Comparison of ENCODE assay signal across 25 cellular contexts in the genomic region with DNA sequence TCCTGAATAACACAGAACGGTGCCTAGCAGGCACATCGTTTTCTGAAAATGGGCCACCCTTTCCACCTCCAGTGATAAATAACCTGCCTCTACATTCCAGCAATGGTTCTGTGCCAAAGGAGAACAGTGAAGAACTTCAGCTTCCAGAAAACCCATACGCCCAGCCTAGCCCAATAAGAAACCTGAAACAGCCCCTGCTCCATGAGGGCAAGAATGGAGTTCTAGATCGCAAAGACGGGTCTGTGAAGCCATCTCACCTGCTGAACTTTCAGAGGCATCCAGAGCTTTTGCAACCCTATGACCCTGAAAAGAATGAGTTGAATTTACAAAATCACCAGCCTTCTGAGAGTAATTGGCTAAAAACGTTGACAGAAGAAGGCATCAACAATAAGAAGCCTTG.
DNase-seq lines count a peak whose midpoint lies in the region; ATAC-seq, FAIRE-seq and TF ChIP-seq lines count a peak whose summit lies in the region.
"Had no signal": no experiment of that assay in that cellular context is flagged by ENCODE, and none has a peak within 500 bp of the region (broad histone marks: within the 10 kb centered on the region; RNA-seq: fewer than 3 reads in every experiment).

No MANE protein-coding gene starts in this region.

- no peak overlapping the region for H3K4me2 ChIP-seq in endothelial cell of umbilical vein (ENCODE audit: insufficient read depth, low read length)
- no peak overlapping the region for H3K4me2 ChIP-seq in trophoblast cell (ENCODE audit: low read length)
- H3K4me2 ChIP-seq: A549; BLaER1 treated with 17β-estradiol and CSF1 and Interleukin-3, amounts not matched to agents 10 nM and 100 nM; GM23338 had no signal

- no peak for DNase-seq in WTC11 (ENCODE audit: low spot score)
- no peak for DNase-seq in endothelial cell of umbilical vein (ENCODE audit: low read depth, low spot score)
- peak; percentile 57 to 88 for DNase-seq in trophoblast cell
- DNase-seq in hepatic stellate cell (ENCODE audit: low spot score) = no peak
- DNase-seq in type B pancreatic cell (ENCODE audit: extremely low spot score, unreplicated experiment) = no peak
- DNase-seq: 8988T; ACHN; AML-193; BE2C; CD4-positive, alpha-beta T cell; CD8-positive, alpha-beta memory T cell; DMS 273 treated with DMSO at 0.1 percent for 48 hours; DMS79; EL; GDM1; HFFc6 had no signal

- H2BK12ac ChIP-seq in trophoblast cell (ENCODE audit: low read length) = no peak overlapping the region

- no peaks in the 10 kb centered on the region for H3K9me1 ChIP-seq in endothelial cell of umbilical vein (replicated peaks; ENCODE audit: control insufficient read depth, extremely low read depth, insufficient read depth, low read length)

- CTCF ChIA-PET in WTC11 (lab: Charles Lee) (interaction anchor here (1.0 to 1.1 kb wide), 2 partner anchors 53 to 65 kb away, joined by 3 to 4 read pairs; no protein-coding TSS in a partner anchor), endothelial cell of umbilical vein (lab: Charles Lee) (interaction anchor here (0.5 to 1.0 kb wide), 2 partner anchors 8 to 89 kb away, joined by 3 read pairs; no protein-coding TSS in a partner anchor)

- peaks cover 15% of the 10 kb centered on the region for H3K79me1 ChIP-seq in trophoblast cell (ENCODE audit: low read length)

- no peak overlapping the region for H3K27ac ChIP-seq in endothelial cell of umbilical vein (ENCODE audit: insufficient read depth, low read depth, low read length)
- H3K27ac ChIP-seq in liver (ENCODE audit: low read depth in 1 of 2, low read length in 2 of 2) = peak overlapping the region; percentile 77 to 93
- H3K27ac ChIP-seq in trophoblast cell (ENCODE audit: low read depth, low read length) = no peak overlapping the region
- H3K27ac ChIP-seq: A549; BLaER1 treated with 17β-estradiol and CSF1 and Interleukin-3, amounts not matched to agents 10 nM and 100 nM had no signal

- no peak overlapping the region for H3K4ac ChIP-seq in trophoblast cell (ENCODE audit: low read depth, low read length)

- intact Hi-C loops in endothelial cell of umbilical vein (cut with micrococcal nuclease) = loop anchor here (5.0 kb wide), 1 partner anchor 46 kb away; no protein-coding TSS in a partner anchor

- H3K4me1 Mint-ChIP-seq in WTC11 (peaks cover 46% of the 10 kb centered on the region), type B pancreatic cell (ENCODE audit: unreplicated experiment) (peaks cover 5% of the 10 kb centered on the region)
- H3K4me1 Mint-ChIP-seq: CD8-positive, alpha-beta memory T cell had no signal

- TSS peak; percentile 61 for BruUV-seq in endothelial cell of umbilical vein (replicated peaks; lab: Mats Ljungman, UMichigan)

- no peaks in the 10 kb centered on the region for H3K9me3 ChIP-seq in endothelial cell of umbilical vein (replicated peaks; ENCODE audit: control insufficient read depth, insufficient read depth, low read length)
- no peaks in the 10 kb centered on the region for H3K9me3 ChIP-seq in liver (ENCODE audit: control insufficient read depth in 4 of 4, low read length in 3 of 4)
- H3K9me3 ChIP-seq in trophoblast cell (ENCODE audit: insufficient read depth, low read depth, low read length) = peaks cover 5% of the 10 kb centered on the region
- H3K9me3 ChIP-seq: A549; BE2C; BLaER1 treated with 17β-estradiol and CSF1 and Interleukin-3, amounts not matched to agents 10 nM and 100 nM; HAP-1 had no signal

- ATAC-seq in WTC11 (no peak), HG03175 (IDR thresholded peaks at IDR 0.05; ENCODE audit: unreplicated experiment) (no peak)
- ATAC-seq: A549, GM12878, GM23338 had no signal

- H3K9me3 Mint-ChIP-seq in WTC11 (no peaks in the 10 kb centered on the region), type B pancreatic cell (no peaks in the 10 kb centered on the region)
- H3K9me3 Mint-ChIP-seq: CD14-positive monocyte; CD4-positive, alpha-beta T cell; CD8-positive, alpha-beta memory T cell; GM23338; HFFc6 had no signal

- no peak for TF ChIP-seq RAD21 in liver (IDR thresholded peaks at IDR 0.05)

- peak overlapping the region; percentile 77; the same call in 1 of the 2 replicates for H3K27ac Mint-ChIP-seq in WTC11
- H3K27ac Mint-ChIP-seq in type B pancreatic cell = no peak overlapping the region
- H3K27ac Mint-ChIP-seq: CD14-positive monocyte; CD4-positive, alpha-beta T cell; CD8-positive, alpha-beta memory T cell; GM23338; HFFc6 had no signal

- H3K4me1 ChIP-seq in endothelial cell of umbilical vein (ENCODE audit: control insufficient read depth, extremely low read depth, insufficient read depth, low read length) (peaks cover 5% of the 10 kb centered on the region), liver (ENCODE audit: control insufficient read depth in 4 of 4, insufficient read depth in 4 of 4, low read length in 3 of 4) (peaks cover 7 to 43% (median 24%) of the 10 kb centered on the region in 4 donors), trophoblast cell (ENCODE audit: control insufficient read depth in 1 of 2, insufficient read depth in 2 of 2, low read length in 2 of 2) (peaks cover 8 to 10% of the 10 kb centered on the region in 2 experiments)
- H3K4me1 ChIP-seq: A549, BE2C, HAP-1 had no signal

- no peak overlapping the region for H4K91ac ChIP-seq in trophoblast cell (ENCODE audit: low read depth, low read length)

- POLR2A ChIA-PET in WTC11 (lab: Charles Lee) = interaction anchor here (0.7 to 1.2 kb wide), 2 partner anchors 19 to 40 kb away, joined by 3 to 4 read pairs; no protein-coding TSS in a partner anchor
- POLR2A ChIA-PET in endothelial cell of umbilical vein (lab: Charles Lee) = no interaction called here

- no peaks in the 10 kb centered on the region for H4K20me1 ChIP-seq in endothelial cell of umbilical vein (replicated peaks; ENCODE audit: control insufficient read depth, extremely low read depth, insufficient read depth, low read length)
- H4K20me1 ChIP-seq: BLaER1 treated with 17β-estradiol and CSF1 and Interleukin-3, amounts not matched to agents 10 nM and 100 nM had no signal

- H3K27me3 ChIP-seq in endothelial cell of umbilical vein (ENCODE audit: control insufficient read depth in 2 of 2, insufficient read depth in 2 of 2, low read length in 2 of 2) (no peaks in the 10 kb centered on the region), liver (ENCODE audit: control insufficient read depth in 4 of 4, insufficient read depth in 4 of 4, low read length in 3 of 4) (no peaks in the 10 kb centered on the region), trophoblast cell (ENCODE audit: insufficient read depth, low read length) (no peaks in the 10 kb centered on the region)
- H3K27me3 ChIP-seq: BLaER1 treated with 17β-estradiol and CSF1 and Interleukin-3, amounts not matched to agents 10 nM and 100 nM had no signal

- TF ChIP-seq CTCF in WTC11 (IDR thresholded peaks at IDR 0.05) (no peak), endothelial cell of umbilical vein (IDR thresholded peaks at IDR 0.05; ENCODE audit: extremely low read depth in 1 of 2, insufficient read depth in 1 of 2, low read depth in 1 of 2, low read length in 2 of 2) (no peak), liver (IDR thresholded peaks at IDR 0.05; ENCODE audit: low read depth, low read length, missing input control) (no peak), type B pancreatic cell (conservative IDR thresholded peaks at IDR 0.05) (no peak)

- no peak overlapping the region for H3K23ac ChIP-seq in trophoblast cell (ENCODE audit: low read length)

- H3K36me3 Mint-ChIP-seq in WTC11 (peaks cover 38% of the 10 kb centered on the region), type B pancreatic cell (peaks cover 10% of the 10 kb centered on the region)
- H3K36me3 Mint-ChIP-seq: CD14-positive monocyte; CD8-positive, alpha-beta memory T cell had no signal

- H3K27me3 Mint-ChIP-seq in WTC11 (ENCODE audit: low read depth) (no peaks in the 10 kb centered on the region), type B pancreatic cell (no peaks in the 10 kb centered on the region)

- H3K4me3 ChIP-seq in endothelial cell of umbilical vein (replicated peaks in 1 of 3; ENCODE audit: insufficient read depth in 1 of 3, low read depth in 1 of 3, low read length in 3 of 3) (no peak overlapping the region), liver (ENCODE audit: low read depth in 1 of 3, low read length in 3 of 3) (no peak overlapping the region), trophoblast cell (ENCODE audit: low read depth, low read length) (no peak overlapping the region)
- H3K4me3 ChIP-seq: A549; BLaER1 treated with 17β-estradiol and CSF1 and Interleukin-3, amounts not matched to agents 10 nM and 100 nM; GM12878; GM23338; HAP-1 had no signal

- no peak overlapping the region for H3K18ac ChIP-seq in trophoblast cell (ENCODE audit: low read length)

- no peak overlapping the region for H2BK120ac ChIP-seq in trophoblast cell (ENCODE audit: insufficient read depth, low read length, poor library complexity)

- H3K36me3 ChIP-seq in endothelial cell of umbilical vein (ENCODE audit: control insufficient read depth in 2 of 2, extremely low read depth in 1 of 2, insufficient read depth in 2 of 2, low read length in 2 of 2) (peaks cover 0 to 3% of the 10 kb centered on the region in 2 experiments), liver (ENCODE audit: control insufficient read depth in 4 of 4, insufficient read depth in 3 of 4, low read depth in 1 of 4, low read length in 3 of 4) (peaks cover 0 to 18% (median 5%) of the 10 kb centered on the region in 4 donors), trophoblast cell (ENCODE audit: control insufficient read depth in 1 of 2, insufficient read depth in 2 of 2, low read length in 2 of 2) (no peaks in the 10 kb centered on the region)
- H3K36me3 ChIP-seq: BE2C; BLaER1 treated with 17β-estradiol and CSF1 and Interleukin-3, amounts not matched to agents 10 nM and 100 nM; HAP-1 had no signal

- no peak overlapping the region for H4K8ac ChIP-seq in trophoblast cell (ENCODE audit: low read depth, low read length)

- dilution Hi-C loops in endothelial cell of umbilical vein (cut with MboI; ENCODE audit: extremely low pct_ligation_motif_present, low sequenced_read_pairs) = no loop called here

- 75% methylated on average over 6 of the region's 6 CpGs for WGBS in liver
- WGBS in trophoblast cell (ENCODE audit: extremely low coverage, insufficient coverage, insufficient read length) = no CpG with 5 or more reads among the region's 6 CpGs

- H3K79me2 ChIP-seq in endothelial cell of umbilical vein (ENCODE audit: control insufficient read depth, insufficient read depth, low read length) = no peaks in the 10 kb centered on the region
- no peaks in the 10 kb centered on the region for H3K79me2 ChIP-seq in trophoblast cell (ENCODE audit: control insufficient read depth, insufficient read depth, low read length, poor library complexity)

- H2AFZ ChIP-seq in endothelial cell of umbilical vein (ENCODE audit: low read depth, low read length) (no peak overlapping the region), trophoblast cell (ENCODE audit: insufficient read depth, low read length, poor library complexity) (no peak overlapping the region)
- H2AFZ ChIP-seq: GM23338 had no signal

- no peak for TF ChIP-seq POLR2A in endothelial cell of umbilical vein (IDR thresholded peaks at IDR 0.05; ENCODE audit: low read depth, low read length)

- no peak overlapping the region for H3K9ac ChIP-seq in endothelial cell of umbilical vein (replicated peaks; ENCODE audit: extremely low read depth, insufficient read depth, low read length)
- peak overlapping the region in 1 of 2 donors; percentile 11 for H3K9ac ChIP-seq in liver (ENCODE audit: low read depth in 1 of 2, low read length in 2 of 2)
- H3K9ac ChIP-seq in trophoblast cell (ENCODE audit: low read length) = no peak overlapping the region
- H3K9ac ChIP-seq: BLaER1 treated with 17β-estradiol and CSF1 and Interleukin-3, amounts not matched to agents 10 nM and 100 nM had no signal

- H3K14ac ChIP-seq in trophoblast cell (ENCODE audit: low read length) = no peak overlapping the region

- H2BK5ac ChIP-seq in trophoblast cell (ENCODE audit: low read depth, low read length, poor library complexity) = no peak overlapping the region

- H2AK5ac ChIP-seq in trophoblast cell (ENCODE audit: low read length) = no peak overlapping the region

- no peak for FAIRE-seq in endothelial cell of umbilical vein (lab: Jason Lieb, UNC)
- FAIRE-seq: A549, D721Med, GM12878 had no signal

- H4K12ac ChIP-seq in trophoblast cell (ENCODE audit: low read depth, low read length) = no peak overlapping the region

- H3K4me3 Mint-ChIP-seq in WTC11 = no peak overlapping the region
- no peak overlapping the region for H3K4me3 Mint-ChIP-seq in type B pancreatic cell
- H3K4me3 Mint-ChIP-seq: CD14-positive monocyte; CD4-positive, alpha-beta T cell; CD8-positive, alpha-beta memory T cell; GM23338; HFFc6 had no signal

Comparison
In these comparisons a context has a peak if more than half of its experiments do, and no peak if none do; other contexts are left out.
1. DNase-seq: peak in trophoblast cell (2 of 2); none in WTC11 (single experiment), endothelial cell of umbilical vein (single experiment), hepatic stellate cell (single experiment) and type B pancreatic cell (single experiment).
2. H3K27ac ChIP-seq: peak in liver (2 of 2); none in endothelial cell of umbilical vein (single experiment) and trophoblast cell (single experiment).